In the genomic region with DNA sequence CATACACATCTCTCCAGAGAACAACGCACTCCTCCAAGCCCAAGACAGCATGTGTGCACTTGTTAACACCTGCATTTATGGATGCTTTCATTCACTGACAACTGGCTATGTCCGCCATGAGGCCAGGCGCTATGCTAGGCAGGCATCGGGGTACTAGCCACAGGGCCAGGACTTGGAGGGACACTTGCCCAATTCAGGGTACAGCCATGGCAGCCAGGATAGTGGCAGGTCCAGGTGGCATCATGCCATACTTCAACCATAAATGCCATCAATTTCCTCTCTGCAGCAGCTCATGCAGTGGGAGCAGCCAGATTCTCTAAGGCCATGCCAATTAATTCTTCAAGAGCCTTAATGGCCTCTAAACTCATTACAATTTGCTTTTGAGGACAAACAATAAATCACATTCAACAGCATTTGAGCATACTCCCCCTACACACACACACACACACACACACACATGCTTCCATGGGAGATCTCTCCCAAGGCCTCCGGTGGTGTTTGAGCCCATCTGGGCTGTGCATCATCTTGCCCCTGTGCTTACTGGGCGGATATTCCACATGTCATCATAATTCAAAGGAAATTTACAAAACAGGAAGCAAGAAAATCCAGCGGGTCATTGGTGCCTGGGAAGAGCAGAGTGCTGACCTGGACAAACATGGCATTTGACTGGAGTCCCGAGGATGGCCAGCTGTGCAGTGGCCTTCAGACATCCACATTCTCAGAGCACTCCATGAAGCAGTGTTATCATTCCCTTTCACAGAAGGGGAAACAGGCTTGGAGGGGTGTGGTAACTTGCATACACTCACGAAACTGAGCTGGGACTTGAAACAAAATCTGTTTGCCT, we compare ENCODE assay signal across 9 cellular contexts.
DNase-seq lines count a peak whose midpoint lies in the region; ATAC-seq, FAIRE-seq and TF ChIP-seq lines count a peak whose summit lies in the region.
"Had no signal": no experiment of that assay in that cellular context is flagged by ENCODE, and none has a peak within 500 bp of the region (broad histone marks: within the 10 kb centered on the region; RNA-seq: fewer than 3 reads in every experiment).

No MANE protein-coding gene starts in this region.

- POLR2A ChIA-PET in K562 (lab: Yijun Ruan, JAX), result interaction anchor here (0.6 to 1.5 kb wide), 4 partner anchors 11 to 124 kb away, joined by 3 to 7 read pairs (median 3); no protein-coding TSS in a partner anchor

- peak overlapping the region; percentile 26; the same call in 1 of the 2 replicates for H3K4me2 ChIP-seq in K562 (ENCODE audit: insufficient read depth, low read length)

- no peaks in the 10 kb centered on the region for H3K9me3 ChIP-seq in K562 (replicated peaks; ENCODE audit: control insufficient read depth, insufficient read depth, low read depth, low read length)
- H3K9me3 ChIP-seq in mucosa of descending colon, result no peaks in the 10 kb centered on the region

- in situ Hi-C loops in K562 (cut with MboI), result no loop called here

- ATAC-seq in K562 (no peak), mucosa of descending colon (no peak)

- H3K79me2 ChIP-seq in K562 (ENCODE audit: control insufficient read depth, insufficient read depth, low read length), result peaks cover 83% of the 10 kb centered on the region

- H3K9me1 ChIP-seq in K562 (ENCODE audit: control insufficient read depth, insufficient read depth, low read length), result peaks cover 27% of the 10 kb centered on the region

- H3K27me3 Mint-ChIP-seq in Calu3 (ENCODE audit: unreplicated experiment), result peaks cover 5% of the 10 kb centered on the region

- TF ChIP-seq CTCF in K562 (IDR thresholded peaks at IDR 0.05 in 2 of 3, conservative IDR thresholded peaks at IDR 0.05 in 1 of 3; ENCODE audit: insufficient read depth in 2 of 3, low read depth in 1 of 3, low read length in 3 of 3), result no peak
- TF ChIP-seq CTCF in mucosa of descending colon (IDR thresholded peaks at IDR 0.05), result no peak
- TF ChIP-seq CTCF in Calu3 (IDR thresholded peaks at IDR 0.05; ENCODE audit: unreplicated experiment), result no peak
- no peak for TF ChIP-seq CTCF in GM10266 (IDR thresholded peaks at IDR 0.05; ENCODE audit: control insufficient read depth, insufficient read depth, low read depth, missing control alignments)

- H3K27ac ChIP-seq in K562 (ENCODE audit: extremely low read depth, low read depth, low read length), result no peak overlapping the region

- H2AFZ ChIP-seq in K562 (ENCODE audit: low read depth, low read length), result no peak overlapping the region

- peaks cover 29% of the 10 kb centered on the region; the same call in 2 of the 3 replicates for H3K36me3 ChIP-seq in K562 (ENCODE audit: control insufficient read depth, insufficient read depth, low read length)
- H3K36me3 ChIP-seq in mucosa of descending colon (ENCODE audit: low read depth), result no peaks in the 10 kb centered on the region

- H3K4me1 ChIP-seq in K562 (replicated peaks in 1 of 2; ENCODE audit: control insufficient read depth in 2 of 2, insufficient read depth in 2 of 2, low read length in 2 of 2), result peaks cover 69 to 77% of the 10 kb centered on the region in 2 experiments
- H3K4me1 ChIP-seq in mucosa of descending colon (ENCODE audit: low read depth), result peaks cover 40% of the 10 kb centered on the region

- H3K27me3 ChIP-seq in K562 (ENCODE audit: control insufficient read depth in 2 of 2, insufficient read depth in 2 of 2, low read length in 2 of 2), result no peaks in the 10 kb centered on the region

- peaks cover 12% of the 10 kb centered on the region for H3K36me3 Mint-ChIP-seq in Calu3 (ENCODE audit: insufficient read depth, unreplicated experiment)

- no peak for FAIRE-seq in K562 (lab: Jason Lieb, UNC)

- H3K9me3 Mint-ChIP-seq in Calu3 (ENCODE audit: low read depth, unreplicated experiment), result no peaks in the 10 kb centered on the region

- TF ChIP-seq POLR2A in K562 (conservative IDR thresholded peaks at IDR 0.05), result no peak

- peaks cover 23% of the 10 kb centered on the region for H3K4me1 Mint-ChIP-seq in Calu3 (ENCODE audit: low read depth, unreplicated experiment)

- H4K20me1 ChIP-seq in K562 (replicated peaks; ENCODE audit: control insufficient read depth, insufficient read depth, low read length), result peaks cover 35% of the 10 kb centered on the region

- no peak overlapping the region for H3K4me3 Mint-ChIP-seq in Calu3 (ENCODE audit: low read depth, unreplicated experiment)

- WGBS in K562 (ENCODE audit: insufficient coverage, low coverage, missing lambda C conversion rate), result 53% methylated on average over 9 of the region's 9 CpGs

- H3K4me3 ChIP-seq in K562 (no peak overlapping the region), mucosa of descending colon (no peak overlapping the region)

- no TSS peak for BruUV-seq in K562 (replicated peaks; lab: Mats Ljungman, UMichigan)
- BruUV-seq in Calu3 (replicated peaks; lab: Mats Ljungman, UMichigan), result no TSS peak

- H3K9ac ChIP-seq in K562 (ENCODE audit: insufficient read depth in 1 of 2, low read depth in 2 of 2, low read length in 2 of 2), result peak overlapping the region in 1 of 2 experiments; percentile 5; a peak in 1 of 4 replicates

- DNase-seq in AG20443 (ENCODE audit: low spot score) (peak; percentile 42), GM04503 (ENCODE audit: low read depth) (peak; percentile 27), K562 (ENCODE audit: extremely low read depth in 1 of 4, low spot score in 3 of 4) (peak in 1 of 4 experiments; percentile 35), mucosa of descending colon (peak in 2 of 3 donors; percentile 22 to 41), putamen (ENCODE audit: low spot score) (no peak), Calu3 (no peak), GM10266 (ENCODE audit: extremely low spot score) (no peak)
- no peak for DNase-seq in stimulated activated CD4-positive, alpha-beta T cell treated with anti-CD3 and anti-CD28 coated beads, Interleukin-2, amount 100 ng/mL, for 24 hours
- DNase-seq: activated T-cell treated with anti-CD3 and anti-CD28 coated beads, Interleukin-2, amount 50 U/mL, for 1 hour had no signal

- no peak overlapping the region for H3K27ac Mint-ChIP-seq in Calu3 (ENCODE audit: unreplicated experiment)

- intact Hi-C loops in K562 (cut with micrococcal nuclease), result no loop called here
- intact Hi-C loops in mucosa of descending colon (cut with DNase I, micrococcal nuclease), result no loop called here
- intact Hi-C loops in Calu3 (cut with micrococcal nuclease; ENCODE audit: unreplicated experiment), result no loop called here

- no peak for TF ChIP-seq EP300 in K562 (IDR thresholded peaks at IDR 0.05; ENCODE audit: low read length)

- no peak for TF ChIP-seq RAD21 in K562 (CRISPR knock-in tag; conservative IDR thresholded peaks at IDR 0.05 in 1 of 2, IDR thresholded peaks at IDR 0.05 in 1 of 2)

- CTCF ChIA-PET in K562 (lab: Yijun Ruan, JAX; ENCODE audit: low intra/inter-chr PET ratio), result interaction anchor here (0.6 kb wide), 1 partner anchor 63 kb away, joined by 3 read pairs; no protein-coding TSS in a partner anchor
- CTCF ChIA-PET in Calu3 (lab: Charles Lee), result interaction anchor here (0.5 kb wide), 1 partner anchor 101 kb away, joined by 3 read pairs; no protein-coding TSS in a partner anchor

TF ChIP-seq in K562, 482 proteins besides CTCF, POLR2A, EP300 and RAD21 (continues in another document):
- TF ChIP-seq, protein P1, sequence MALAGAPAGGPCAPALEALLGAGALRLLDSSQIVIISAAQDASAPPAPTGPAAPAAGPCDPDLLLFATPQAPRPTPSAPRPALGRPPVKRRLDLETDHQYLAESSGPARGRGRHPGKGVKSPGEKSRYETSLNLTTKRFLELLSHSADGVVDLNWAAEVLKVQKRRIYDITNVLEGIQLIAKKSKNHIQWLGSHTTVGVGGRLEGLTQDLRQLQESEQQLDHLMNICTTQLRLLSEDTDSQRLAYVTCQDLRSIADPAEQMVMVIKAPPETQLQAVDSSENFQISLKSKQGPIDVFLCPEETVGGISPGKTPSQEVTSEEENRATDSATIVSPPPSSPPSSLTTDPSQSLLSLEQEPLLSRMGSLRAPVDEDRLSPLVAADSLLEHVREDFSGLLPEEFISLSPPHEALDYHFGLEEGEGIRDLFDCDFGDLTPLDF (CRISPR knock-in tag; IDR thresholded peaks at IDR 0.05), result peak; percentile 16; the same call in 1 of the 2 replicates
- TF ChIP-seq ZNF316 (IDR thresholded peaks at IDR 0.05), result peak; percentile 72
- peak; percentile 36 for TF ChIP-seq MEIS2 (IDR thresholded peaks at IDR 0.05; ENCODE audit: partially characterized antibody)
- TF ChIP-seq DMBX1 (CRISPR knock-in tag; IDR thresholded peaks at IDR 0.05; ENCODE audit: borderline replicate concordance), result no peak
- 0 out of 2 replicates have a peak, but pooled peaks have one; percentile 40 for TF ChIP-seq MAFG (tag; conservative IDR thresholded peaks at IDR 0.05)
- peak; percentile 16; the same call in 1 of the 2 replicates for TF ChIP-seq PKNOX1 (IDR thresholded peaks at IDR 0.05)
- TF ChIP-seq ZNF57 (CRISPR knock-in tag; IDR thresholded peaks at IDR 0.05), result no peak
- no peak for TF ChIP-seq NEUROD1 (IDR thresholded peaks at IDR 0.05; ENCODE audit: borderline replicate concordance, low read depth, low read length, partially characterized antibody)
- 0 out of 2 replicates have a peak, but pooled peaks have one; percentile 18 for TF ChIP-seq HDAC2 (IDR thresholded peaks at IDR 0.05)
- no peak for TF ChIP-seq TCF7L2 (IDR thresholded peaks at IDR 0.05; ENCODE audit: low read depth, low read length)
- TF ChIP-seq ZNF511 (CRISPR knock-in tag; IDR thresholded peaks at IDR 0.05), result 0 out of 2 replicates have a peak, but pooled peaks have one; percentile 46
- 0 out of 2 replicates have a peak, but pooled peaks have one; percentile 16 for TF ChIP-seq MAFK (IDR thresholded peaks at IDR 0.05; ENCODE audit: low read length)
- no peak for TF ChIP-seq SMAD1 (IDR thresholded peaks at IDR 0.05; ENCODE audit: low read depth, low read length, partially characterized antibody)

Comparison
In these comparisons a context has a peak if more than half of its experiments do, and no peak if none do; other contexts are left out.
1. DNase-seq: peak in AG20443 (single experiment), GM04503 (single experiment) and mucosa of descending colon (2 of 3); none in putamen (single experiment), Calu3 (single experiment), stimulated activated CD4-positive, alpha-beta T cell treated with anti-CD3 and anti-CD28 coated beads, Interleukin-2, amount 100 ng/mL, for 24 hours (0 of 2) and GM10266 (single experiment).